ENCODE assay signal across 27 cellular contexts in the genomic region with DNA sequence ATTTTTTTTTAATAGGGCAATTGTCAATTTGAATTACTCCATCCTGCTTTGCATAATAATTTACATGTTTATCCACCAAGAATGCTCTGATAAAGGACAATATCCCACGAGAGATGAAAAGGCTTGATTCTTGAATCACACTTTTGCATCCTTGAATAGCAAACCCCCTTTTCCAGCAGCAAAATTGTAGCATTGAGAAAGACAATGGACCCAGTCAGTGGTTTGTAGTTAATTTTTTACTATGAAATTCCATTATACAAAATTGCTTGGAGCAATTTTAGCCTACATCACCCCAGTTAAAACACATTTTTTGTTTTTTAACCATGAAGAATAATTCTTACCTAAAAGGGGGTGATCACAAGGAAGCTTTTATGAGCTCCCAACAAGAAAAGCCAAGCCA.
"Had no signal": no experiment of that assay in that cellular context is flagged by ENCODE, and none has a peak within 500 bp of the region (broad histone marks: within the 10 kb centered on the region; RNA-seq: fewer than 3 reads in every experiment).

No MANE protein-coding gene starts in this region.

- H3K4me3 Mint-ChIP-seq: mesothelial cell of epicardium; naive B cell; nephron; neural progenitor cell; stimulated activated effector memory CD8-positive, alpha-beta T cell treated with anti-CD3 and anti-CD28 coated beads, Interleukin-12 subunit alpha, Interleukin-12 subunit beta, amount 100 ng/mL, for 72 hours had no signal

- H3K4me1 ChIP-seq: gastrocnemius medialis, heart left ventricle, left lung, neural progenitor cell, parathyroid adenoma, right atrium auricular region, thyroid gland had no signal

- H3K4me2 ChIP-seq: hepatocyte, neural progenitor cell had no signal

- H3K27ac ChIP-seq: coronary artery, gastrocnemius medialis, heart left ventricle, hepatocyte, left lung, neural progenitor cell, parathyroid adenoma, right atrium auricular region, sigmoid colon, stomach, thyroid gland, vagina had no signal

- H3K9me3 Mint-ChIP-seq: mesothelial cell of epicardium; nephron; neural progenitor cell; stimulated activated effector memory CD8-positive, alpha-beta T cell treated with anti-CD3 and anti-CD28 coated beads, Interleukin-12 subunit alpha, Interleukin-12 subunit beta, amount 100 ng/mL, for 72 hours had no signal

- H3K27me3 Mint-ChIP-seq: naive B cell had no signal

- H3K27ac Mint-ChIP-seq: mesothelial cell of epicardium; naive B cell; nephron; neural progenitor cell; progenitor cell of endocrine pancreas; stimulated activated effector memory CD8-positive, alpha-beta T cell treated with anti-CD3 and anti-CD28 coated beads, Interleukin-12 subunit alpha, Interleukin-12 subunit beta, amount 100 ng/mL, for 72 hours had no signal

- H2AFZ ChIP-seq: hepatocyte, neural progenitor cell, parathyroid adenoma had no signal

- H3K36me3 ChIP-seq: gastrocnemius medialis, heart left ventricle, left lung, neural progenitor cell, right atrium auricular region, sigmoid colon, stomach, thyroid gland, vagina had no signal

- H3K9me3 ChIP-seq: gastrocnemius medialis, heart left ventricle, left lung, mucosa of descending colon, right atrium auricular region, sigmoid colon, stomach, thyroid gland, vagina had no signal

- DNase-seq: dermis blood vessel endothelial cell; effector memory CD4-positive, alpha-beta T cell; gastrocnemius medialis; heart left ventricle; kidney; left cardiac atrium; left lung; mesenchymal stem cell; mucosa of descending colon; naive B cell; sigmoid colon; stimulated activated CD4-positive, alpha-beta T cell treated with anti-CD3 and anti-CD28 coated beads, Interleukin-2, amount 100 ng/mL, for 24 hours; stimulated activated CD4-positive, alpha-beta T cell treated with anti-CD3 and anti-CD28 coated beads, Interleukin-4, amount 100 ng/mL, for 24 hours; stimulated activated naive CD4-positive, alpha-beta T cell treated with Interleukin-2 at 50 U/mL for 16 hours; stomach; thyroid gland; trophoblast cell had no signal

- H3K4me3 ChIP-seq: coronary artery, gastrocnemius medialis, heart left ventricle, hepatocyte, left lung, mucosa of descending colon, neural progenitor cell, right atrium auricular region, sigmoid colon, stomach, thyroid gland, vagina had no signal

- H3K27me3 ChIP-seq: gastrocnemius medialis, heart left ventricle, hepatocyte, left lung, neural progenitor cell, right atrium auricular region, sigmoid colon, stomach, thyroid gland, vagina had no signal

- H3K4me1 Mint-ChIP-seq: naive B cell; nephron; neural progenitor cell; stimulated activated effector memory CD8-positive, alpha-beta T cell treated with anti-CD3 and anti-CD28 coated beads, Interleukin-12 subunit alpha, Interleukin-12 subunit beta, amount 100 ng/mL, for 72 hours had no signal

- H3K79me2 ChIP-seq: hepatocyte, parathyroid adenoma had no signal

- H3K36me3 Mint-ChIP-seq: mesothelial cell of epicardium; naive B cell; neural progenitor cell; stimulated activated effector memory CD8-positive, alpha-beta T cell treated with anti-CD3 and anti-CD28 coated beads, Interleukin-12 subunit alpha, Interleukin-12 subunit beta, amount 100 ng/mL, for 72 hours had no signal
